In genomic region chr6:111354751-111355150, GRCh38 we compare ENCODE assay signal across 15 cellular contexts.
"Had no signal": no experiment of that assay in that cellular context is flagged by ENCODE, and none has a peak within 500 bp of the region (broad histone marks: within the 10 kb centered on the region; RNA-seq: fewer than 3 reads in every experiment).

No MANE protein-coding gene starts in this region.

- H3K4me3 ChIP-seq: heart left ventricle, right lobe of liver, smooth muscle cell, testis had no signal

- ATAC-seq: natural killer cell treated with Interleukin-12 subunit alpha and Interleukin-12 subunit beta and Interleukin-15 and Interleukin-18, amount 100 ng/mL, for 72 hours; stimulated activated naive CD8-positive, alpha-beta T cell treated with anti-CD3 and anti-CD28 coated beads, Interleukin-15, amount 100 ng/mL, for 72 hours had no signal

- DNase-seq: activated CD4-positive, alpha-beta T cell treated with anti-CD3 and anti-CD28 coated beads, Interleukin-2, amount 10 ng/mL, durations not matched to agents 7 days and 5 days; activated naive CD4-positive, alpha-beta T cell; activated naive CD8-positive, alpha-beta T cell treated with anti-CD3 and anti-CD28 coated beads, Interleukin-2, amount 10 ng/mL, durations not matched to agents 7 days and 5 days; activated T-cell treated with anti-CD3 and anti-CD28 coated beads for 4 hours; foreskin melanocyte; heart left ventricle; mesenchymal stem cell; nucleus accumbens; posterior cingulate gyrus; right lobe of liver; stimulated activated naive CD8-positive, alpha-beta T cell treated with anti-CD3 and anti-CD28 coated beads, Interleukin-15, amount 100 ng/mL, for 72 hours; testis had no signal

- H3K4me1 ChIP-seq: testis had no signal

- H3K27ac ChIP-seq: epithelial cell of prostate, right lobe of liver had no signal

- H3K9me3 ChIP-seq: heart left ventricle, right lobe of liver, testis had no signal

- H3K27me3 ChIP-seq: heart left ventricle, right lobe of liver, testis had no signal
